In genomic region chr17:57849874-57850754, GRCh38 we compare ENCODE assay signal across 8 cellular contexts. TPM values are rescaled to one million over a fixed set of nuclear protein-coding genes. Genes with fewer than 3 reads are reported as not detected.
DNase-seq lines count a peak whose midpoint lies in the region; ATAC-seq and TF ChIP-seq lines count a peak whose summit lies in the region.

Gene MRPS23 (minus strand): TSS chr17:57850044. CDS start chr17:57850010, 34 bp downstream.

- peak within 1 kb of the TSS; percentile 94 for H3K4me3 ChIP-seq in NT2/D1 (ENCODE audit: insufficient read length, low read depth)
- H3K4me3 ChIP-seq in endodermal cell (ENCODE audit: low read length), result peak within 1 kb of the TSS; percentile 100

- ATAC-seq in GM21381 (IDR thresholded peaks at IDR 0.05; ENCODE audit: unreplicated experiment), result peak; percentile 95
- peak; percentile 93 for ATAC-seq in activated CD8-positive, alpha-beta memory T cell treated with anti-CD3 and anti-CD28 coated beads, Interleukin-2, amount 10 ng/mL, durations not matched to agents 7 days and 5 days

- H3K27me3 Mint-ChIP-seq in activated CD8-positive, alpha-beta memory T cell treated with anti-CD3 and anti-CD28 coated beads, Interleukin-2, amount 10 ng/mL, durations not matched to agents 7 days and 5 days, result no peaks in the 10 kb centered on the region
- H3K27me3 Mint-ChIP-seq in endodermal cell (ENCODE audit: insufficient read depth), result no peaks in the 10 kb centered on the region

- H3K36me3 Mint-ChIP-seq in activated CD8-positive, alpha-beta memory T cell treated with anti-CD3 and anti-CD28 coated beads, Interleukin-2, amount 10 ng/mL, durations not matched to agents 7 days and 5 days, result peaks cover 17% of the 10 kb centered on the region
- H3K36me3 Mint-ChIP-seq in endodermal cell (ENCODE audit: low read depth), result peaks cover 28% of the 10 kb centered on the region

- peaks cover 37% of the 10 kb centered on the region for H3K4me1 Mint-ChIP-seq in activated CD8-positive, alpha-beta memory T cell treated with anti-CD3 and anti-CD28 coated beads, Interleukin-2, amount 10 ng/mL, durations not matched to agents 7 days and 5 days
- peaks cover 44% of the 10 kb centered on the region for H3K4me1 Mint-ChIP-seq in endodermal cell

- H3K27ac ChIP-seq in endodermal cell (ENCODE audit: low read depth, low read length), result peak within 1 kb of the TSS; percentile 76

- no peaks in the 10 kb centered on the region for H3K9me3 Mint-ChIP-seq in activated CD8-positive, alpha-beta memory T cell treated with anti-CD3 and anti-CD28 coated beads, Interleukin-2, amount 10 ng/mL, durations not matched to agents 7 days and 5 days (ENCODE audit: low read depth)
- H3K9me3 Mint-ChIP-seq in endodermal cell, result no peaks in the 10 kb centered on the region

- H3K9me3 ChIP-seq in NT2/D1 (ENCODE audit: insufficient read depth, low read length), result no peaks in the 10 kb centered on the region
- no peaks in the 10 kb centered on the region for H3K9me3 ChIP-seq in endodermal cell (ENCODE audit: control insufficient read depth, low read length)

- H3K4me3 Mint-ChIP-seq in activated CD8-positive, alpha-beta memory T cell treated with anti-CD3 and anti-CD28 coated beads, Interleukin-2, amount 10 ng/mL, durations not matched to agents 7 days and 5 days, result peak within 1 kb of the TSS; percentile 97
- peak within 1 kb of the TSS; percentile 99 for H3K4me3 Mint-ChIP-seq in endodermal cell

- H3K36me3 ChIP-seq in NT2/D1 (ENCODE audit: insufficient read depth, insufficient read length, low read length) (peaks cover 29% of the 10 kb centered on the region), endodermal cell (ENCODE audit: control insufficient read depth, insufficient read depth, low read length) (peaks cover 26% of the 10 kb centered on the region)

- 3 to 4% methylated on average over 42 to 57 of the region's 57 CpGs for WGBS in endodermal cell (ENCODE audit: insufficient coverage in 1 of 2, insufficient read length in 1 of 2), 2 experiments

- H3K4me1 ChIP-seq in NT2/D1 (ENCODE audit: insufficient read depth, insufficient read length) (no peaks in the 10 kb centered on the region), endodermal cell (ENCODE audit: control insufficient read depth, insufficient read depth, low read length) (peaks cover 16% of the 10 kb centered on the region)

- H3K9ac ChIP-seq in NT2/D1 (ENCODE audit: insufficient read length, low read depth) (peak within 1 kb of the TSS; percentile 92), endodermal cell (ENCODE audit: extremely low read depth, low read length, poor library complexity, severe bottlenecking) (peak within 1 kb of the TSS; percentile 65)

- CTCF ChIA-PET in activated CD8-positive, alpha-beta memory T cell treated with anti-CD3 and anti-CD28 coated beads, Interleukin-2, amount 10 ng/mL, durations not matched to agents 7 days and 5 days (lab: Charles Lee), result interaction anchor here (0.8 to 4.5 kb wide), 8 partner anchors 10 to 607 kb away, joined by 3 to 37 read pairs (median 4); partner anchors contain the start of gene SRSF1

- DNase-seq in COR-L47 (lab: John Stamatoyannopoulos, UW), result peak; percentile 99
- peak in 75 of 76 experiments; percentile 71 to 99 (median 96) for DNase-seq in HUDEP-2 (lab: John Stamatoyannopoulos, UW; ENCODE audit: unreplicated experiment in 76 of 76)
- DNase-seq in NT2/D1 (ENCODE audit: low read depth, low spot score), result peak; percentile 96
- peak; percentile 99 for DNase-seq in activated CD8-positive, alpha-beta memory T cell treated with anti-CD3 and anti-CD28 coated beads, Interleukin-2, amount 10 ng/mL, durations not matched to agents 7 days and 5 days
- peak; percentile 100 for DNase-seq in endodermal cell
- DNase-seq in mesenteric fat pad (ENCODE audit: low spot score), result peak; percentile 99
- DNase-seq in stimulated activated CD8-positive, alpha-beta memory T cell treated with anti-CD3 and anti-CD28 coated beads, Interleukin-15, amount 100 ng/mL, for 24 hours (ENCODE audit: low read depth), result peak; percentile 81

- peak within 1 kb of the TSS; percentile 100 for H3K27ac Mint-ChIP-seq in activated CD8-positive, alpha-beta memory T cell treated with anti-CD3 and anti-CD28 coated beads, Interleukin-2, amount 10 ng/mL, durations not matched to agents 7 days and 5 days
- H3K27ac Mint-ChIP-seq in endodermal cell, result peak within 1 kb of the TSS; percentile 98

- no peaks in the 10 kb centered on the region for H3K27me3 ChIP-seq in NT2/D1 (ENCODE audit: insufficient read depth, insufficient read length)
- no peaks in the 10 kb centered on the region for H3K27me3 ChIP-seq in endodermal cell (ENCODE audit: control insufficient read depth, insufficient read depth, low read length, poor library complexity, severe bottlenecking)

- TF ChIP-seq CTCF in endodermal cell (conservative IDR thresholded peaks at IDR 0.05), result no peak

RNA-seq across cellular contexts. Expression of gene MRPS23, which starts in this region (rescaled TPM):
- total RNA-seq in activated CD8-positive, alpha-beta memory T cell treated with anti-CD3 and anti-CD28 coated beads, Interleukin-2, amount 10 ng/mL, durations not matched to agents 7 days and 5 days, result 10 to 100 TPM; 39.4 to 49.4 TPM
- total RNA-seq in endodermal cell (10 to 100 TPM; 43.9 to 49.2 TPM), mesenteric fat pad (31.9 TPM)
- 40.1 TPM for polyA plus RNA-seq in endodermal cell (2013, experiment 1 of 2)
- 41.1 TPM for polyA plus RNA-seq in endodermal cell (2013, experiment 2 of 2)

Comparison
In these comparisons a context has a peak if more than half of its experiments do, and no peak if none do; other contexts are left out.
1. Peak in every context shown above with its lines: DNase-seq, ATAC-seq, H3K4me3 ChIP-seq and H3K27ac ChIP-seq.